ENCODE assay signal across 1 cellular context in genomic region chr7:38977658-38978057, GRCh38.
A peak's percentile ranks its signal among the peaks of the same experiment; 100 is the strongest.
TF ChIP-seq lines count a peak whose summit lies in the region.

Gene POU6F2, plus strand, starts transcription at chr7:38977909. Its CDS starts 45 bp downstream, at chr7:38977954.

TF ChIP-seq in WTC11, 78 proteins besides CTCF, POLR2A, EP300 and RAD21 (continued from another document):
- peak; percentile 61 for TF ChIP-seq USF2 (CRISPR knock-in tag; IDR thresholded peaks at IDR 0.05)
